3 cellular contexts compared by ENCODE assay signal in genomic region chr17:18743699-18744446, GRCh38. TPM values are rescaled to one million over a fixed set of nuclear protein-coding genes. Genes with fewer than 3 reads are reported as not detected.
"Had no signal": no experiment of that assay in that cellular context is flagged by ENCODE, and none has a peak within 500 bp of the region (broad histone marks: within the 10 kb centered on the region; RNA-seq: fewer than 3 reads in every experiment).

A gene with protein sequence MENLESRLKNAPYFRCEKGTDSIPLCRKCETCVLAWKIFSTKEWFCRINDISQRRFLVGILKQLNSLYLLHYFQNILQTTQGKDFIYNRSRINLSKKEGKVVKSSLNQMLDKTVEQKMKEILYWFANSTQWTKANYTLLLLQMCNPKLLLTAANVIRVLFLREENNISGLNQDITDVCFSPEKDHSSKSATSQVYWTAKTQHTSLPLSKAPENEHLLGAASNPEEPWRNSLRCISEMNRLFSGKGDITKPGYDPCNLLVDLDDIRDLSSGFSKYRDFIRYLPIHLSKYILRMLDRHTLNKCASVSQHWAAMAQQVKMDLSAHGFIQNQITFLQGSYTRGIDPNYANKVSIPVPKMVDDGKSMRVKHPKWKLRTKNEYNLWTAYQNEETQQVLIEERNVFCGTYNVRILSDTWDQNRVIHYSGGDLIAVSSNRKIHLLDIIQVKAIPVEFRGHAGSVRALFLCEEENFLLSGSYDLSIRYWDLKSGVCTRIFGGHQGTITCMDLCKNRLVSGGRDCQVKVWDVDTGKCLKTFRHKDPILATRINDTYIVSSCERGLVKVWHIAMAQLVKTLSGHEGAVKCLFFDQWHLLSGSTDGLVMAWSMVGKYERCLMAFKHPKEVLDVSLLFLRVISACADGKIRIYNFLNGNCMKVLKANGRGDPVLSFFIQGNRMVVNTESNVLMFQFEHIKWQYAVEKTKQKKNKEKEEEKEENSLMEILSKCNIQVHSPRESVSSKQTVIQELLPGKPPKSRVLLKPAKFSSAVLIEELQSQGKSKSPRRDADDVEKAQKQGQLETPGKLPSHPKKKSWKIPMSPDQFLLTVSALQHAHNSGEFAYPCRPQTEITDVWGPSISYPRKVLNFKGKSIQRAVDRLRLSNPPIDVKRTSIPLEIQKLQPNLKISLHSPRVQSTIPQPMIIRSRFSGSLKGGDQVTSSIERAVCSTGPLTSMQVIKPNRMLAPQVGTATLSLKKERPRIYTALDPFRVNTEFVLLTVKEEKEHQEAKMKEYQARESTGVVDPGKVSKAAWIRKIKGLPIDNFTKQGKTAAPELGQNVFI (plus strand): TSS chr17:18744054. CDS start chr17:18744245, 191 bp downstream.

RNA-seq across cellular contexts. Expression of the gene that starts here (rescaled TPM):
- total RNA-seq: ascending aorta, natural killer cell, suprapubic skin had no signal
